15 cellular contexts compared by ENCODE assay signal in genomic region chr13:98650376-98651107, GRCh38.
DNase-seq lines count a peak whose midpoint lies in the region; ATAC-seq and TF ChIP-seq lines count a peak whose summit lies in the region.
"Had no signal": no experiment of that assay in that cellular context is flagged by ENCODE, and none has a peak within 500 bp of the region (broad histone marks: within the 10 kb centered on the region; RNA-seq: fewer than 3 reads in every experiment).

No MANE protein-coding gene starts in this region.

- H3K4me1 ChIP-seq in Karpas-422 (ENCODE audit: low read length), result peaks cover 14% of the 10 kb centered on the region
- H3K4me1 ChIP-seq in RWPE2 (ENCODE audit: insufficient read depth, poor library complexity, severe bottlenecking), result peaks cover 4% of the 10 kb centered on the region
- no peaks in the 10 kb centered on the region for H3K4me1 ChIP-seq in BE2C
- H3K4me1 ChIP-seq: sigmoid colon had no signal

- no peaks in the 10 kb centered on the region for H3K9me2 ChIP-seq in Karpas-422 (replicated peaks; ENCODE audit: insufficient read depth, low read length)

- no peak overlapping the region for H3K9ac ChIP-seq in Karpas-422 (ENCODE audit: low read length)
- H3K9ac ChIP-seq: KMS-11 had no signal

- H3K4me3 ChIP-seq in Karpas-422 (ENCODE audit: low read length) (no peak overlapping the region), RWPE2 (ENCODE audit: severe bottlenecking) (no peak overlapping the region), BE2C (ENCODE audit: low read depth, low read length) (no peak overlapping the region)
- H3K4me3 ChIP-seq: sigmoid colon had no signal

- no peaks in the 10 kb centered on the region for H3K9me3 Mint-ChIP-seq in stimulated activated naive B cell treated with anti-CD40 and anti-IgM and Interleukin-4, amounts not matched to agents 10 μg/mL and 1 μg/mL and 100 μg/mL, for 72 hours
- H3K9me3 Mint-ChIP-seq: activated CD4-positive, alpha-beta memory T cell treated with anti-CD3 and anti-CD28 coated beads for 36 hours; CD4-positive, alpha-beta memory T cell; effector memory CD8-positive, alpha-beta T cell had no signal

- H3K36me3 ChIP-seq in Karpas-422 (ENCODE audit: insufficient read depth, low read length) (no peaks in the 10 kb centered on the region), RWPE2 (ENCODE audit: low read depth) (no peaks in the 10 kb centered on the region), BE2C (no peaks in the 10 kb centered on the region)
- H3K36me3 ChIP-seq: sigmoid colon had no signal

- no peaks in the 10 kb centered on the region for H3K36me3 Mint-ChIP-seq in stimulated activated naive B cell treated with anti-CD40 and anti-IgM and Interleukin-4, amounts not matched to agents 10 μg/mL and 1 μg/mL and 100 μg/mL, for 72 hours
- H3K36me3 Mint-ChIP-seq: activated CD4-positive, alpha-beta memory T cell treated with anti-CD3 and anti-CD28 coated beads for 36 hours; CD4-positive, alpha-beta memory T cell had no signal

- TF ChIP-seq CTCF in RWPE2 (IDR thresholded peaks at IDR 0.05; ENCODE audit: poor library complexity, severe bottlenecking) (no peak), BE2C (IDR thresholded peaks at IDR 0.05; ENCODE audit: low read depth, low read length) (no peak)

- peaks cover 9 to 22% of the 10 kb centered on the region in 2 donors for H3K4me1 Mint-ChIP-seq in stimulated activated naive B cell treated with anti-CD40 and anti-IgM and Interleukin-4, amounts not matched to agents 10 μg/mL and 1 μg/mL and 100 μg/mL, for 72 hours

- no peaks in the 10 kb centered on the region for H3K27me3 ChIP-seq in Karpas-422 (ENCODE audit: low read length)
- no peaks in the 10 kb centered on the region for H3K27me3 ChIP-seq in RWPE2 (ENCODE audit: insufficient read depth, poor library complexity, severe bottlenecking)
- no peaks in the 10 kb centered on the region for H3K27me3 ChIP-seq in BE2C
- H3K27me3 ChIP-seq: sigmoid colon had no signal

- H3K27ac ChIP-seq in Karpas-422 (ENCODE audit: low read length) (no peak overlapping the region), RWPE2 (ENCODE audit: poor library complexity, severe bottlenecking) (no peak overlapping the region)
- H3K27ac ChIP-seq: KMS-11, sigmoid colon had no signal

- no peaks in the 10 kb centered on the region for H3K79me2 ChIP-seq in Karpas-422 (ENCODE audit: low read length)

- peaks cover 9 to 18% of the 10 kb centered on the region in 2 donors for H3K27me3 Mint-ChIP-seq in stimulated activated naive B cell treated with anti-CD40 and anti-IgM and Interleukin-4, amounts not matched to agents 10 μg/mL and 1 μg/mL and 100 μg/mL, for 72 hours

- H2AFZ ChIP-seq in Karpas-422 (ENCODE audit: low read length), result no peak overlapping the region

- DNase-seq in Karpas-422, result peak; percentile 67
- no peak for DNase-seq in RWPE2 (ENCODE audit: low spot score)
- peak; percentile 36 for DNase-seq in kidney tubule cell (ENCODE audit: low spot score)
- DNase-seq in stimulated activated naive B cell treated with anti-CD40 and anti-IgM and Interleukin-4, amounts not matched to agents 10 μg/mL and 1 μg/mL and 100 μg/mL, for 72 hours, result no peak
- DNase-seq in stimulated activated CD4-positive, alpha-beta T cell treated with anti-CD3 and anti-CD28 coated beads, Interleukin-4, amount 100 ng/mL, for 4 hours, result no peak
- DNase-seq in activated T-cell treated with anti-CD3 and anti-CD28 coated beads, Interleukin-2, amount 50 U/mL, for 1 hour, result no peak
- no peak for DNase-seq in BE2C
- DNase-seq: activated CD4-positive, alpha-beta memory T cell treated with anti-CD3 and anti-CD28 coated beads for 36 hours; activated gamma-delta T cell; CD4-positive, alpha-beta memory T cell; effector memory CD8-positive, alpha-beta T cell; GDM1; sigmoid colon; T-helper 2 cell had no signal

- H3K9me3 ChIP-seq in Karpas-422 (ENCODE audit: low read length), result no peaks in the 10 kb centered on the region
- H3K9me3 ChIP-seq in RWPE2 (ENCODE audit: severe bottlenecking), result no peaks in the 10 kb centered on the region
- no peaks in the 10 kb centered on the region for H3K9me3 ChIP-seq in BE2C
- H3K9me3 ChIP-seq: sigmoid colon had no signal

- no peaks in the 10 kb centered on the region for H4K20me1 ChIP-seq in Karpas-422 (ENCODE audit: insufficient read depth, low read depth, low read length)

- ATAC-seq in RWPE2 (ENCODE audit: low read depth), result 0 out of 3 replicates have a peak, but pooled peaks have one; percentile 34
- ATAC-seq in stimulated activated naive B cell treated with anti-CD40 and anti-IgM and Interleukin-4, amounts not matched to agents 10 μg/mL and 1 μg/mL and 100 μg/mL, for 72 hours (replicated peaks), result peak; percentile 53 to 56
- ATAC-seq: effector memory CD8-positive, alpha-beta T cell had no signal

- H3K4me2 ChIP-seq in Karpas-422 (ENCODE audit: low read depth, low read length, poor library complexity, severe bottlenecking), result peak overlapping the region; percentile 10
- H3K4me2 ChIP-seq: KMS-11 had no signal

- H3K27ac Mint-ChIP-seq in stimulated activated naive B cell treated with anti-CD40 and anti-IgM and Interleukin-4, amounts not matched to agents 10 μg/mL and 1 μg/mL and 100 μg/mL, for 72 hours, result peak overlapping the region; percentile 38
- H3K27ac Mint-ChIP-seq: activated CD4-positive, alpha-beta memory T cell treated with anti-CD3 and anti-CD28 coated beads for 36 hours; effector memory CD8-positive, alpha-beta T cell had no signal

- no peak overlapping the region for H3K4me3 Mint-ChIP-seq in stimulated activated naive B cell treated with anti-CD40 and anti-IgM and Interleukin-4, amounts not matched to agents 10 μg/mL and 1 μg/mL and 100 μg/mL, for 72 hours
- H3K4me3 Mint-ChIP-seq: activated CD4-positive, alpha-beta memory T cell treated with anti-CD3 and anti-CD28 coated beads for 36 hours; CD4-positive, alpha-beta memory T cell; effector memory CD8-positive, alpha-beta T cell had no signal

Comparison
In these comparisons a context has a peak if more than half of its experiments do, and no peak if none do; other contexts are left out.
1. DNase-seq: peak in Karpas-422 (single experiment) and kidney tubule cell (single experiment); none in RWPE2 (single experiment), stimulated activated naive B cell treated with anti-CD40 and anti-IgM and Interleukin-4, amounts not matched to agents 10 μg/mL and 1 μg/mL and 100 μg/mL, for 72 hours (single experiment), stimulated activated CD4-positive, alpha-beta T cell treated with anti-CD3 and anti-CD28 coated beads, Interleukin-4, amount 100 ng/mL, for 4 hours (0 of 2), activated T-cell treated with anti-CD3 and anti-CD28 coated beads, Interleukin-2, amount 50 U/mL, for 1 hour (single experiment) and BE2C (single experiment).